1 cellular context compared by ENCODE assay signal in the genomic region with DNA sequence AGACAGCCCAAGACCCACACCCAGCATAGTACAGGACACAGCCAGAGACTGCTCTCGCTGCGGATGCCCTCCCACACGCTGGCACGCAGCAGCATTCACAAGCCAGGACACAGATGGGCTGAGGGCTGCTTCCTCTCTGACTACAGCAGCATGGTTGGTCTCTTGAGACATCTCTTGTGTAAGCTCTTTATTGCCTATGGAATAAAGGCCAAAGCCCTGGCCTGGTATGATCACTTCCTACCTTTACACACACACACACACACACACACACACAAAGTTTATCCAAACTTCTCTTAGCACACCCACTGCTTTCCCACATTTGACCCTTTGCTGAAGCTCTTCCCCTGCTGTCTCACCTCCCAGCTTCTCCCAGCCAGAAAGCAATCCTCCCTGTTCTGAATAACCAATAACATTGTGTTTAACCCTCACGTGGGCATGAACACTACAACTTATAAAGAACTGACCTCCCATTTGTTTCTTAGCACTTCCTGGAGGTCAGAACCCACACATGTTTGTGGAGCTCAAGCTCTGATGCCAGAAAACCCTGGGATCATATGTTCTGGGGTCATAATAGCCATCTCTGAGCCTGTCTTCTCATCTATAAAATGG.
TF ChIP-seq lines count a peak whose summit lies in the region.

No MANE protein-coding gene starts in this region.

TF ChIP-seq in K562, 482 proteins besides CTCF, POLR2A, EP300 and RAD21 (continued from another document and continues in another):
- TF ChIP-seq CREB1 (IDR thresholded peaks at IDR 0.05) (no peak), CREB1 (CRISPR knock-in tag; IDR thresholded peaks at IDR 0.05) (no peak), ZNF212 (CRISPR knock-in tag; IDR thresholded peaks at IDR 0.05) (no peak), SP1 (CRISPR knock-in tag; IDR thresholded peaks at IDR 0.05) (no peak), RAD51 (IDR thresholded peaks at IDR 0.05; ENCODE audit: borderline replicate concordance, low read depth) (peak; percentile 94), DPF2 (IDR thresholded peaks at IDR 0.05) (peak; percentile 48; the same call in 1 of the 2 replicates), MLX (CRISPR knock-in tag; conservative IDR thresholded peaks at IDR 0.05) (no peak), FOXJ2 (tag; IDR thresholded peaks at IDR 0.05) (no peak), ARNT (IDR thresholded peaks at IDR 0.05) (no peak; a peak in 1 of 4 replicates), NCOA1 (IDR thresholded peaks at IDR 0.05; ENCODE audit: low read depth) (no peak), SRSF7 (optimal IDR thresholded peaks at IDR 0.05; ENCODE audit: low read depth, low read length) (no peak), ZBTB8A (IDR thresholded peaks at IDR 0.05; ENCODE audit: partially characterized antibody) (no peak), ZKSCAN1 (IDR thresholded peaks at IDR 0.05; ENCODE audit: low read depth, low read length) (no peak), ARHGAP35 (IDR thresholded peaks at IDR 0.05; ENCODE audit: partially characterized antibody) (no peak), MBD2 (IDR thresholded peaks at IDR 0.05; ENCODE audit: borderline replicate concordance, low read depth) (no peak), SAFB (IDR thresholded peaks at IDR 0.05; ENCODE audit: borderline replicate concordance, low read depth, low read length) (no peak), ZBTB5 (IDR thresholded peaks at IDR 0.05) (no peak), ZNF133 (CRISPR knock-in tag; IDR thresholded peaks at IDR 0.05) (no peak), NFRKB (IDR thresholded peaks at IDR 0.05; ENCODE audit: low read depth) (no peak; the same call in none of the 2 replicates), CEBPB (tag; IDR thresholded peaks at IDR 0.05) (no peak), TOE1 (IDR thresholded peaks at IDR 0.05; ENCODE audit: borderline replicate concordance) (no peak), TOE1 (CRISPR knock-in tag; IDR thresholded peaks at IDR 0.05; ENCODE audit: borderline replicate concordance, low read depth) (no peak), MTF1 (CRISPR knock-in tag; IDR thresholded peaks at IDR 0.05; ENCODE audit: borderline replicate concordance) (no peak), ZNF239 (CRISPR knock-in tag; IDR thresholded peaks at IDR 0.05) (no peak), GABPA (tag; conservative IDR thresholded peaks at IDR 0.05; ENCODE audit: low read depth) (0 out of 2 replicates have a peak, but pooled peaks have one; percentile 21), HINFP (tag; conservative IDR thresholded peaks at IDR 0.05; ENCODE audit: low read depth) (no peak), SPI1 (IDR thresholded peaks at IDR 0.05; ENCODE audit: borderline replicate concordance, low read depth, low read length) (0 out of 2 replicates have a peak, but pooled peaks have one; percentile 21), ZNF75A (CRISPR knock-in tag; IDR thresholded peaks at IDR 0.05) (no peak), HNRNPK (IDR thresholded peaks at IDR 0.05; ENCODE audit: low read depth, low read length, poor library complexity, severe bottlenecking) (no peak), TAF7 (tag; IDR thresholded peaks at IDR 0.05) (no peak; the same call in 1 of the 2 replicates), SMC3 (conservative IDR thresholded peaks at IDR 0.05; ENCODE audit: insufficient read depth, low read depth, low read length) (no peak), ZFPM2 (CRISPR knock-in tag; IDR thresholded peaks at IDR 0.05) (no peak), HNRNPLL (IDR thresholded peaks at IDR 0.05; ENCODE audit: low read depth, low read length, poor library complexity, severe bottlenecking) (no peak), ZNF589 (CRISPR knock-in tag; IDR thresholded peaks at IDR 0.05; ENCODE audit: low read depth) (no peak), ETV6 (IDR thresholded peaks at IDR 0.05; ENCODE audit: borderline replicate concordance in 1 of 2, low read depth in 2 of 2, low read length in 1 of 2) (no peak), ETV6 (CRISPR knock-in tag; IDR thresholded peaks at IDR 0.05; ENCODE audit: borderline replicate concordance) (no peak), L3MBTL2 (IDR thresholded peaks at IDR 0.05) (peak; percentile 24; the same call in 1 of the 2 replicates), GTF3C2 (IDR thresholded peaks at IDR 0.05; ENCODE audit: borderline replicate concordance, extremely low read depth, insufficient read length) (no peak), ELF1 (tag; IDR thresholded peaks at IDR 0.05) (peak; percentile 70), PPARD (CRISPR knock-in tag; IDR thresholded peaks at IDR 0.05) (no peak), RFX1 (IDR thresholded peaks at IDR 0.05) (no peak), KLF1 (tag; IDR thresholded peaks at IDR 0.05) (no peak), POLR3G (IDR thresholded peaks at IDR 0.05; ENCODE audit: extremely low read depth, insufficient read length, insufficient replicate concordance) (no peak), ERF (CRISPR knock-in tag; IDR thresholded peaks at IDR 0.05) (no peak), ASH1L (IDR thresholded peaks at IDR 0.05; ENCODE audit: borderline replicate concordance, low read depth, partially characterized antibody) (no peak), ZNF445 (CRISPR knock-in tag; IDR thresholded peaks at IDR 0.05; ENCODE audit: low read depth) (no peak), ZBED1 (IDR thresholded peaks at IDR 0.05) (no peak), TGIF2 (CRISPR knock-in tag; IDR thresholded peaks at IDR 0.05) (no peak), FOXM1 (IDR thresholded peaks at IDR 0.05; ENCODE audit: low read depth) (0 out of 2 replicates have a peak, but pooled peaks have one; percentile 16), FOXM1 (CRISPR knock-in tag; IDR thresholded peaks at IDR 0.05; ENCODE audit: low read depth) (no peak), ZNF174 (CRISPR knock-in tag; IDR thresholded peaks at IDR 0.05) (no peak)
- TF ChIP-seq, protein P1, sequence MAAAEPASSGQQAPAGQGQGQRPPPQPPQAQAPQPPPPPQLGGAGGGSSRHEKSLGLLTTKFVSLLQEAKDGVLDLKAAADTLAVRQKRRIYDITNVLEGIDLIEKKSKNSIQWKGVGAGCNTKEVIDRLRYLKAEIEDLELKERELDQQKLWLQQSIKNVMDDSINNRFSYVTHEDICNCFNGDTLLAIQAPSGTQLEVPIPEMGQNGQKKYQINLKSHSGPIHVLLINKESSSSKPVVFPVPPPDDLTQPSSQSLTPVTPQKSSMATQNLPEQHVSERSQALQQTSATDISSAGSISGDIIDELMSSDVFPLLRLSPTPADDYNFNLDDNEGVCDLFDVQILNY (CRISPR knock-in tag; IDR thresholded peaks at IDR 0.05) = no peak
- TF ChIP-seq, protein P2, sequence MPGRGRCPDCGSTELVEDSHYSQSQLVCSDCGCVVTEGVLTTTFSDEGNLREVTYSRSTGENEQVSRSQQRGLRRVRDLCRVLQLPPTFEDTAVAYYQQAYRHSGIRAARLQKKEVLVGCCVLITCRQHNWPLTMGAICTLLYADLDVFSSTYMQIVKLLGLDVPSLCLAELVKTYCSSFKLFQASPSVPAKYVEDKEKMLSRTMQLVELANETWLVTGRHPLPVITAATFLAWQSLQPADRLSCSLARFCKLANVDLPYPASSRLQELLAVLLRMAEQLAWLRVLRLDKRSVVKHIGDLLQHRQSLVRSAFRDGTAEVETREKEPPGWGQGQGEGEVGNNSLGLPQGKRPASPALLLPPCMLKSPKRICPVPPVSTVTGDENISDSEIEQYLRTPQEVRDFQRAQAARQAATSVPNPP (IDR thresholded peaks at IDR 0.05; ENCODE audit: borderline replicate concordance, insufficient read depth, insufficient read length) = no peak
- TF ChIP-seq, protein P3, sequence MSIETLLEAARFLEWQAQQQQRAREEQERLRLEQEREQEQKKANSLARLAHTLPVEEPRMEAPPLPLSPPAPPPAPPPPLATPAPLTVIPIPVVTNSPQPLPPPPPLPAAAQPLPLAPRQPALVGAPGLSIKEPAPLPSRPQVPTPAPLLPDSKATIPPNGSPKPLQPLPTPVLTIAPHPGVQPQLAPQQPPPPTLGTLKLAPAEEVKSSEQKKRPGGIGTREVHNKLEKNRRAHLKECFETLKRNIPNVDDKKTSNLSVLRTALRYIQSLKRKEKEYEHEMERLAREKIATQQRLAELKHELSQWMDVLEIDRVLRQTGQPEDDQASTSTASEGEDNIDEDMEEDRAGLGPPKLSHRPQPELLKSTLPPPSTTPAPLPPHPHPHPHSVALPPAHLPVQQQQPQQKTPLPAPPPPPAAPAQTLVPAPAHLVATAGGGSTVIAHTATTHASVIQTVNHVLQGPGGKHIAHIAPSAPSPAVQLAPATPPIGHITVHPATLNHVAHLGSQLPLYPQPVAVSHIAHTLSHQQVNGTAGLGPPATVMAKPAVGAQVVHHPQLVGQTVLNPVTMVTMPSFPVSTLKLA (conservative IDR thresholded peaks at IDR 0.05) = peak; percentile 52 to 71; a peak in 3 of 4 replicates
- TF ChIP-seq, protein P4, sequence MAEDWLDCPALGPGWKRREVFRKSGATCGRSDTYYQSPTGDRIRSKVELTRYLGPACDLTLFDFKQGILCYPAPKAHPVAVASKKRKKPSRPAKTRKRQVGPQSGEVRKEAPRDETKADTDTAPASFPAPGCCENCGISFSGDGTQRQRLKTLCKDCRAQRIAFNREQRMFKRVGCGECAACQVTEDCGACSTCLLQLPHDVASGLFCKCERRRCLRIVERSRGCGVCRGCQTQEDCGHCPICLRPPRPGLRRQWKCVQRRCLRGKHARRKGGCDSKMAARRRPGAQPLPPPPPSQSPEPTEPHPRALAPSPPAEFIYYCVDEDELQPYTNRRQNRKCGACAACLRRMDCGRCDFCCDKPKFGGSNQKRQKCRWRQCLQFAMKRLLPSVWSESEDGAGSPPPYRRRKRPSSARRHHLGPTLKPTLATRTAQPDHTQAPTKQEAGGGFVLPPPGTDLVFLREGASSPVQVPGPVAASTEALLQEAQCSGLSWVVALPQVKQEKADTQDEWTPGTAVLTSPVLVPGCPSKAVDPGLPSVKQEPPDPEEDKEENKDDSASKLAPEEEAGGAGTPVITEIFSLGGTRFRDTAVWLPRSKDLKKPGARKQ (CRISPR knock-in tag; IDR thresholded peaks at IDR 0.05) = no peak
- TF ChIP-seq, protein P5, sequence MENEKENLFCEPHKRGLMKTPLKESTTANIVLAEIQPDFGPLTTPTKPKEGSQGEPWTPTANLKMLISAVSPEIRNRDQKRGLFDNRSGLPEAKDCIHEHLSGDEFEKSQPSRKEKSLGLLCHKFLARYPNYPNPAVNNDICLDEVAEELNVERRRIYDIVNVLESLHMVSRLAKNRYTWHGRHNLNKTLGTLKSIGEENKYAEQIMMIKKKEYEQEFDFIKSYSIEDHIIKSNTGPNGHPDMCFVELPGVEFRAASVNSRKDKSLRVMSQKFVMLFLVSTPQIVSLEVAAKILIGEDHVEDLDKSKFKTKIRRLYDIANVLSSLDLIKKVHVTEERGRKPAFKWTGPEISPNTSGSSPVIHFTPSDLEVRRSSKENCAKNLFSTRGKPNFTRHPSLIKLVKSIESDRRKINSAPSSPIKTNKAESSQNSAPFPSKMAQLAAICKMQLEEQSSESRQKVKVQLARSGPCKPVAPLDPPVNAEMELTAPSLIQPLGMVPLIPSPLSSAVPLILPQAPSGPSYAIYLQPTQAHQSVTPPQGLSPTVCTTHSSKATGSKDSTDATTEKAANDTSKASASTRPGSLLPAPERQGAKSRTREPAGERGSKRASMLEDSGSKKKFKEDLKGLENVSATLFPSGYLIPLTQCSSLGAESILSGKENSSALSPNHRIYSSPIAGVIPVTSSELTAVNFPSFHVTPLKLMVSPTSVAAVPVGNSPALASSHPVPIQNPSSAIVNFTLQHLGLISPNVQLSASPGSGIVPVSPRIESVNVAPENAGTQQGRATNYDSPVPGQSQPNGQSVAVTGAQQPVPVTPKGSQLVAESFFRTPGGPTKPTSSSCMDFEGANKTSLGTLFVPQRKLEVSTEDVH (IDR thresholded peaks at IDR 0.05; ENCODE audit: low read depth, partially characterized antibody) = no peak
